In genomic region chr1:6069573-6069972, GRCh38 we compare ENCODE assay signal across 17 cellular contexts. TPM values are rescaled to one million over a fixed set of nuclear protein-coding genes. Genes with fewer than 3 reads are reported as not detected.
DNase-seq lines count a peak whose midpoint lies in the region; ATAC-seq and TF ChIP-seq lines count a peak whose summit lies in the region.
"Had no signal": no experiment of that assay in that cellular context is flagged by ENCODE, and none has a peak within 500 bp of the region (broad histone marks: within the 10 kb centered on the region; RNA-seq: fewer than 3 reads in every experiment).

No MANE protein-coding gene starts in this region.

- peak overlapping the region; percentile 23 for H3K27ac Mint-ChIP-seq in activated CD8-positive, alpha-beta T cell treated with anti-CD3 and anti-CD28 coated beads for 36 hours
- no peak overlapping the region for H3K27ac Mint-ChIP-seq in activated CD8-positive, alpha-beta T cell treated with anti-CD3 and anti-CD28 coated beads, Interleukin-2, amount 10 ng/mL, durations not matched to agents 7 days and 5 days
- peak overlapping the region; percentile 56; the same call in 1 of the 2 replicates for H3K27ac Mint-ChIP-seq in GM23338

- intact Hi-C loops in activated CD8-positive, alpha-beta T cell treated with anti-CD3 and anti-CD28 coated beads for 36 hours (cut with micrococcal nuclease) = no loop called here

- CTCF ChIA-PET in activated CD8-positive, alpha-beta T cell treated with anti-CD3 and anti-CD28 coated beads for 36 hours (lab: Charles Lee) = no interaction called here
- CTCF ChIA-PET in activated CD8-positive, alpha-beta T cell treated with anti-CD3 and anti-CD28 coated beads, Interleukin-2, amount 10 ng/mL, durations not matched to agents 7 days and 5 days (lab: Charles Lee) = no interaction called here

- POLR2A ChIA-PET in activated CD8-positive, alpha-beta T cell treated with anti-CD3 and anti-CD28 coated beads for 36 hours (lab: Charles Lee) = no interaction called here
- POLR2A ChIA-PET in activated CD8-positive, alpha-beta T cell treated with anti-CD3 and anti-CD28 coated beads, Interleukin-2, amount 10 ng/mL, durations not matched to agents 7 days and 5 days (lab: Charles Lee) = no interaction called here

- no peak overlapping the region for H3K4me3 Mint-ChIP-seq in activated CD8-positive, alpha-beta T cell treated with anti-CD3 and anti-CD28 coated beads for 36 hours
- H3K4me3 Mint-ChIP-seq in activated CD8-positive, alpha-beta T cell treated with anti-CD3 and anti-CD28 coated beads, Interleukin-2, amount 10 ng/mL, durations not matched to agents 7 days and 5 days = no peak overlapping the region
- no peak overlapping the region for H3K4me3 Mint-ChIP-seq in GM23338
- H3K4me3 Mint-ChIP-seq: CD14-positive monocyte had no signal

- peaks cover 20% of the 10 kb centered on the region for H3K36me3 Mint-ChIP-seq in activated CD8-positive, alpha-beta T cell treated with anti-CD3 and anti-CD28 coated beads for 36 hours (ENCODE audit: low read depth)
- peaks cover 37% of the 10 kb centered on the region for H3K36me3 Mint-ChIP-seq in activated CD8-positive, alpha-beta T cell treated with anti-CD3 and anti-CD28 coated beads, Interleukin-2, amount 10 ng/mL, durations not matched to agents 7 days and 5 days (ENCODE audit: low read depth)
- no peaks in the 10 kb centered on the region for H3K36me3 Mint-ChIP-seq in GM23338 (ENCODE audit: low read depth)

- H3K79me2 ChIP-seq in GM23338 (replicated peaks; ENCODE audit: insufficient read depth) = no peaks in the 10 kb centered on the region

- H3K27ac ChIP-seq in GM23338 (ENCODE audit: low read depth) (no peak overlapping the region), angular gyrus (ENCODE audit: low read depth, low read length) (peak overlapping the region; percentile 31)
- H3K27ac ChIP-seq: 22Rv1, A549, BLaER1, GM23248, HL-60 had no signal

- H3K27me3 ChIP-seq in GM23338 (ENCODE audit: insufficient read depth) = no peaks in the 10 kb centered on the region
- H3K27me3 ChIP-seq: BLaER1 had no signal

- no peak overlapping the region for H2AFZ ChIP-seq in GM23338
- H2AFZ ChIP-seq: GM23248 had no signal

- ATAC-seq in activated CD8-positive, alpha-beta T cell treated with anti-CD3 and anti-CD28 coated beads for 36 hours = no peak
- ATAC-seq in activated CD8-positive, alpha-beta T cell treated with anti-CD3 and anti-CD28 coated beads, Interleukin-2, amount 10 ng/mL, durations not matched to agents 7 days and 5 days = no peak
- ATAC-seq in GM23338 (no peak), HG03159 (IDR thresholded peaks at IDR 0.05; ENCODE audit: unreplicated experiment) (no peak)

- no peaks in the 10 kb centered on the region for H4K20me1 ChIP-seq in GM23338 (replicated peaks; ENCODE audit: insufficient read depth)

- no peak for DNase-seq in activated CD8-positive, alpha-beta T cell treated with anti-CD3 and anti-CD28 coated beads for 36 hours
- no peak for DNase-seq in activated CD8-positive, alpha-beta T cell treated with anti-CD3 and anti-CD28 coated beads, Interleukin-2, amount 10 ng/mL, durations not matched to agents 7 days and 5 days
- DNase-seq in GM23338 (ENCODE audit: low spot score) = no peak
- peak; percentile 45 for DNase-seq in putamen (ENCODE audit: low spot score)
- DNase-seq in activated CD8-positive, alpha-beta memory T cell treated with anti-CD3 and anti-CD28 coated beads, Interleukin-2, amount 50 U/mL, for 48 hours = no peak
- DNase-seq in inferior parietal cortex (ENCODE audit: extremely low spot score) = no peak
- DNase-seq: CD4-positive, alpha-beta memory T cell; DMS 273 treated with DMSO at 0.1 percent for 48 hours; HCEC 1CT had no signal

- H3K9me2 ChIP-seq in GM23338 (ENCODE audit: insufficient read depth) = no peaks in the 10 kb centered on the region

- H3K27me3 Mint-ChIP-seq in activated CD8-positive, alpha-beta T cell treated with anti-CD3 and anti-CD28 coated beads for 36 hours = no peaks in the 10 kb centered on the region
- no peaks in the 10 kb centered on the region for H3K27me3 Mint-ChIP-seq in activated CD8-positive, alpha-beta T cell treated with anti-CD3 and anti-CD28 coated beads, Interleukin-2, amount 10 ng/mL, durations not matched to agents 7 days and 5 days (ENCODE audit: low read depth)
- peaks cover 4% of the 10 kb centered on the region for H3K27me3 Mint-ChIP-seq in GM23338 (ENCODE audit: insufficient read depth, low read depth, poor library complexity)
- H3K27me3 Mint-ChIP-seq: CD4-positive, alpha-beta memory T cell had no signal

- no peaks in the 10 kb centered on the region for H3K4me1 Mint-ChIP-seq in activated CD8-positive, alpha-beta T cell treated with anti-CD3 and anti-CD28 coated beads for 36 hours (ENCODE audit: low read depth)
- H3K4me1 Mint-ChIP-seq in activated CD8-positive, alpha-beta T cell treated with anti-CD3 and anti-CD28 coated beads, Interleukin-2, amount 10 ng/mL, durations not matched to agents 7 days and 5 days (ENCODE audit: low read depth) = no peaks in the 10 kb centered on the region
- no peaks in the 10 kb centered on the region for H3K4me1 Mint-ChIP-seq in GM23338
- H3K4me1 Mint-ChIP-seq: CD14-positive monocyte had no signal

- H3K36me3 ChIP-seq in GM23338 (ENCODE audit: insufficient read depth) = no peaks in the 10 kb centered on the region

- H3K4me2 ChIP-seq in GM23338 = no peak overlapping the region
- H3K4me2 ChIP-seq: A549, BLaER1 had no signal

- TF ChIP-seq CTCF in activated CD8-positive, alpha-beta T cell treated with anti-CD3 and anti-CD28 coated beads for 36 hours (IDR thresholded peaks at IDR 0.05) = no peak
- no peak for TF ChIP-seq CTCF in GM23338 (conservative IDR thresholded peaks at IDR 0.05; ENCODE audit: low read depth in 2 of 2)

- H3F3A ChIP-seq in GM23338 (replicated peaks; ENCODE audit: low read depth) = no peaks in the 10 kb centered on the region

- no peaks in the 10 kb centered on the region for H3K9me3 Mint-ChIP-seq in activated CD8-positive, alpha-beta T cell treated with anti-CD3 and anti-CD28 coated beads for 36 hours
- no peaks in the 10 kb centered on the region for H3K9me3 Mint-ChIP-seq in activated CD8-positive, alpha-beta T cell treated with anti-CD3 and anti-CD28 coated beads, Interleukin-2, amount 10 ng/mL, durations not matched to agents 7 days and 5 days (ENCODE audit: insufficient read depth)
- H3K9me3 Mint-ChIP-seq in GM23338 = no peaks in the 10 kb centered on the region
- H3K9me3 Mint-ChIP-seq: CD14-positive monocyte; CD4-positive, alpha-beta memory T cell had no signal

- no peaks in the 10 kb centered on the region for H3K4me1 ChIP-seq in GM23338 (ENCODE audit: insufficient read depth)
- H3K4me1 ChIP-seq: A549 had no signal

- no peak overlapping the region for H3K4me3 ChIP-seq in GM23338
- H3K4me3 ChIP-seq: A549, BLaER1, GM23248 had no signal

TF ChIP-seq in GM23338, 12 proteins besides CTCF, POLR2A, EP300 and RAD21:
- TF ChIP-seq REST (IDR thresholded peaks at IDR 0.05; ENCODE audit: unreplicated experiment) (no peak), JUNB (IDR thresholded peaks at IDR 0.05; ENCODE audit: unreplicated experiment) (no peak), ZNF114 (CRISPR knock-in tag; IDR thresholded peaks at IDR 0.05) (no peak)

RNA-seq across cellular contexts. Expression of gene KCNAB2, which starts 23.9 kb away (rescaled TPM):
- total RNA-seq in activated CD8-positive, alpha-beta T cell treated with anti-CD3 and anti-CD28 coated beads for 36 hours = 100 to 1,000 TPM; 290 to 299 TPM
- total RNA-seq in activated CD8-positive, alpha-beta T cell treated with anti-CD3 and anti-CD28 coated beads, Interleukin-2, amount 10 ng/mL, durations not matched to agents 7 days and 5 days = 100 to 1,000 TPM; 343 to 360 TPM
- 3.7 and 5.1 TPM in 2 replicates for total RNA-seq in GM23338 (2014; rRNA removed; shearing (Covaris generic))
- polyA plus RNA-seq in GM23338 (2016; fragmentation: Nextera tagmentation; extraction: Ambion mirVana) = 2.1 and 3.0 TPM in 2 replicates

Comparison
In these comparisons a context has a peak if more than half of its experiments do, and no peak if none do; other contexts are left out.
1. RNA of gene KCNAB2, which starts 23.9 kb away (total RNA-seq): 343 to 360 TPM in activated CD8-positive, alpha-beta T cell treated with anti-CD3 and anti-CD28 coated beads, Interleukin-2, amount 10 ng/mL, durations not matched to agents 7 days and 5 days and 290 to 299 TPM in activated CD8-positive, alpha-beta T cell treated with anti-CD3 and anti-CD28 coated beads for 36 hours; 3.7 to 5.1 TPM in GM23338; every median in the first group is over 10 times any median in the second.